19 cellular contexts compared by ENCODE assay signal in genomic region chr14:74947353-74948227, GRCh38. TPM values are rescaled to one million over a fixed set of nuclear protein-coding genes. Genes with fewer than 3 reads are reported as not detected.
DNase-seq lines count a peak whose midpoint lies in the region; ATAC-seq and TF ChIP-seq lines count a peak whose summit lies in the region.
"Had no signal": no experiment of that assay in that cellular context is flagged by ENCODE, and none has a peak within 500 bp of the region (broad histone marks: within the 10 kb centered on the region; RNA-seq: fewer than 3 reads in every experiment).

No MANE protein-coding gene starts in this region.

- 72% methylated on average over 13 of the region's 13 CpGs for WGBS in urinary bladder

- no peak overlapping the region for H3K27ac Mint-ChIP-seq in MCF 10A (ENCODE audit: low read depth, unreplicated experiment)
- H3K27ac Mint-ChIP-seq: CD8-positive, alpha-beta T cell had no signal

- intact Hi-C loops in breast epithelium (cut with DNase I; ENCODE audit: low total_unique reads) (no loop called here), MCF 10A (cut with micrococcal nuclease) (loop anchor here (5.0 to 10.0 kb wide), 2 partner anchors 55 to 357 kb away; partner anchors contain the start of gene EIF2B2)

- no peaks in the 10 kb centered on the region for H3K27me3 Mint-ChIP-seq in MCF 10A (ENCODE audit: insufficient read depth, unreplicated experiment)

- no peaks in the 10 kb centered on the region for H3K27me3 ChIP-seq in breast epithelium
- H3K27me3 ChIP-seq: BE2C had no signal

- H3K4me1 Mint-ChIP-seq in MCF 10A (ENCODE audit: insufficient read depth, unreplicated experiment), result peaks cover 9% of the 10 kb centered on the region

- H3K9me3 ChIP-seq in breast epithelium, result no peaks in the 10 kb centered on the region
- H3K9me3 ChIP-seq: BE2C had no signal

- H3K4me1 ChIP-seq in breast epithelium (no peaks in the 10 kb centered on the region), urinary bladder (ENCODE audit: insufficient read depth) (no peaks in the 10 kb centered on the region)

- no peak for ATAC-seq in HG03159 (IDR thresholded peaks at IDR 0.05; ENCODE audit: unreplicated experiment)
- no peak for ATAC-seq in GM18498 (IDR thresholded peaks at IDR 0.05; ENCODE audit: unreplicated experiment)
- no peak for ATAC-seq in GM18867 (IDR thresholded peaks at IDR 0.05; ENCODE audit: unreplicated experiment)
- ATAC-seq: CD8-positive, alpha-beta T cell had no signal

- no peaks in the 10 kb centered on the region for H3K36me3 Mint-ChIP-seq in MCF 10A (ENCODE audit: insufficient read depth, unreplicated experiment)
- H3K36me3 Mint-ChIP-seq: CD8-positive, alpha-beta T cell had no signal

- no peak overlapping the region for H3K4me3 Mint-ChIP-seq in MCF 10A (ENCODE audit: unreplicated experiment)
- H3K4me3 Mint-ChIP-seq: CD8-positive, alpha-beta T cell; HFFc6 had no signal

- no peaks in the 10 kb centered on the region for H3K9me3 Mint-ChIP-seq in MCF 10A (ENCODE audit: unreplicated experiment)
- H3K9me3 Mint-ChIP-seq: CD8-positive, alpha-beta T cell; HFFc6 had no signal

- DNase-seq in breast epithelium (ENCODE audit: low spot score in 2 of 2), result peak in 1 of 2 donors; percentile 28
- DNase-seq in MCF 10A (ENCODE audit: unreplicated experiment), result no peak
- DNase-seq in coronary artery (ENCODE audit: low spot score), result no peak
- DNase-seq in islet precursor cell, result peak; percentile 34
- DNase-seq: CD8-positive, alpha-beta T cell; DMS79; GOT3; HFFc6; Kasumi-1; NCI-H1105 treated with DMSO at 0.1 percent for 48 hours; NCI-H187 treated with DMSO at 0.1 percent for 48 hours; NCI-H345; NCI-H526 had no signal

- POLR2A ChIA-PET in MCF 10A (lab: Yijun Ruan, JAX), result interaction anchor here (0.6 to 1.2 kb wide), 2 partner anchors 89 to 121 kb away, joined by 3 read pairs; no protein-coding TSS in a partner anchor

- CTCF ChIA-PET in MCF 10A (lab: Yijun Ruan, JAX), result interaction anchor here (0.6 to 6.6 kb wide), 12 partner anchors 10 to 179 kb away, joined by 3 to 69 read pairs (median 4); partner anchors contain the start of genes MLH3 and ZC2HC1C

- H3K27ac ChIP-seq in breast epithelium (peak overlapping the region; percentile 11 to 72), coronary artery (peak overlapping the region; percentile 25 to 77), urinary bladder (ENCODE audit: low read depth) (peak overlapping the region; percentile 15)
- H3K27ac ChIP-seq: 22Rv1 had no signal

- no TSS peak for BruUV-seq in MCF 10A (replicated peaks; lab: Mats Ljungman, UMichigan)

- TF ChIP-seq POLR2A in breast epithelium (IDR thresholded peaks at IDR 0.05), result no peak

- no peaks in the 10 kb centered on the region for H3K36me3 ChIP-seq in breast epithelium
- H3K36me3 ChIP-seq in urinary bladder (ENCODE audit: insufficient read depth), result no peaks in the 10 kb centered on the region
- H3K36me3 ChIP-seq: BE2C had no signal

- H3K4me3 ChIP-seq in breast epithelium (no peak overlapping the region), coronary artery (no peak overlapping the region), urinary bladder (ENCODE audit: low read depth, low read length) (no peak overlapping the region)

- TF ChIP-seq CTCF in breast epithelium (IDR thresholded peaks at IDR 0.05) (no peak), MCF 10A (IDR thresholded peaks at IDR 0.05; ENCODE audit: unreplicated experiment) (no peak), coronary artery (IDR thresholded peaks at IDR 0.05) (no peak)

RNA-seq across cellular contexts. Expression of gene PGF, which starts 7.8 kb away (rescaled TPM):
- total RNA-seq in breast epithelium, result 10 to 100 TPM in 1 of 3 donors, 1 to 10 TPM in 2; 3.7 to 17.9 (median 8.2) TPM
- 1.3 and 2.1 TPM in 2 replicates for total RNA-seq in MCF 10A (2022)
- 7.3 TPM for total RNA-seq in urinary bladder
- polyA plus RNA-seq in urinary bladder, result 18.7 TPM

RNA-seq across cellular contexts. Expression of gene RPS6KL1, which starts 24.5 kb away (rescaled TPM):
- total RNA-seq in breast epithelium (1 to 10 TPM; 2.9 to 5.6 (median 3.3) TPM), MCF 10A (2022) (8.8 and 12.3 TPM in 2 replicates), urinary bladder (2.4 TPM)
- polyA plus RNA-seq in urinary bladder, result 3.7 TPM

RNA-seq across cellular contexts. Expression of gene EIF2B2, which starts 55.1 kb away (rescaled TPM):
- 10 to 100 TPM; 31.8 to 40.3 (median 36.0) TPM for total RNA-seq in breast epithelium
- 53.8 and 57.9 TPM in 2 replicates for total RNA-seq in MCF 10A (2022)
- 16.0 TPM for total RNA-seq in urinary bladder
- 44.8 TPM for polyA plus RNA-seq in urinary bladder
